Comparison of ENCODE assay signal across 16 cellular contexts in genomic region chr19:2381151-2381822, GRCh38. TPM values are rescaled to one million over a fixed set of nuclear protein-coding genes. Genes with fewer than 3 reads are reported as not detected.
DNase-seq lines count a peak whose midpoint lies in the region; ATAC-seq and TF ChIP-seq lines count a peak whose summit lies in the region.
"Had no signal": no experiment of that assay in that cellular context is flagged by ENCODE, and none has a peak within 500 bp of the region (broad histone marks: within the 10 kb centered on the region; RNA-seq: fewer than 3 reads in every experiment).

No MANE protein-coding gene starts in this region.

- H3K27me3 ChIP-seq in osteoblast (ENCODE audit: insufficient read depth, low read length), result no peaks in the 10 kb centered on the region
- H3K27me3 ChIP-seq: upper lobe of left lung had no signal

- H3K4me1 ChIP-seq in HEK293 (ENCODE audit: control insufficient read depth, insufficient read depth, low read length) (no peaks in the 10 kb centered on the region), osteoblast (ENCODE audit: insufficient read depth, low read length) (peaks cover 9% of the 10 kb centered on the region)

- H3K27ac ChIP-seq in HEK293 (ENCODE audit: extremely low read depth, low read depth, low read length) (no peak overlapping the region), osteoblast (ENCODE audit: low read depth, low read length) (no peak overlapping the region)
- H3K27ac ChIP-seq: upper lobe of left lung had no signal

- H3K9me3 Mint-ChIP-seq in glutamatergic neuron (ENCODE audit: unreplicated experiment), result peaks cover 7% of the 10 kb centered on the region

- H3K27ac Mint-ChIP-seq in glutamatergic neuron (ENCODE audit: unreplicated experiment), result no peak overlapping the region
- H3K27ac Mint-ChIP-seq: WTC11 had no signal

- peak; percentile 43 for DNase-seq in astrocyte of the hippocampus (ENCODE audit: low read depth, low spot score)
- DNase-seq in glutamatergic neuron, result peak; percentile 36
- peak; percentile 79 for DNase-seq in osteoblast (ENCODE audit: insufficient read length, low spot score, missing footprints)
- no peak for DNase-seq in activated effector memory CD4-positive, alpha-beta T cell treated with anti-CD3 and anti-CD28 coated beads, Interleukin-2, amount 50 U/mL, for 16 hours
- no peak for DNase-seq in DMS153 treated with DMSO at 0.1 percent for 48 hours (lab: John Stamatoyannopoulos, UW; ENCODE audit: unreplicated experiment)
- DNase-seq: cerebellar nuclear complex; DMS53; erythroblast; NCI-H2171 treated with DMSO at 0.1 percent for 48 hours; stimulated activated CD4-positive, alpha-beta T cell treated with anti-CD3 and anti-CD28 coated beads, Interleukin-2, amount 100 ng/mL, for 48 hours; upper lobe of left lung had no signal

- TF ChIP-seq CTCF in HEK293 (tag by site-specific recombination; IDR thresholded peaks at IDR 0.05) (no peak), glutamatergic neuron (IDR thresholded peaks at IDR 0.05; ENCODE audit: partially characterized antibody, unreplicated experiment) (no peak), osteoblast (IDR thresholded peaks at IDR 0.05; ENCODE audit: extremely low read depth, low read depth, low read length) (no peak)

- peaks cover 6% of the 10 kb centered on the region for H3K27me3 Mint-ChIP-seq in glutamatergic neuron (ENCODE audit: unreplicated experiment)

- POLR2A ChIA-PET in HEK293 (lab: Yijun Ruan, JAX), result no interaction called here

- no peaks in the 10 kb centered on the region for H3K79me2 ChIP-seq in osteoblast (ENCODE audit: insufficient read depth, low read length)

- ATAC-seq in GM18867 (IDR thresholded peaks at IDR 0.05; ENCODE audit: unreplicated experiment), result no peak
- no peak for ATAC-seq in HG02870 (IDR thresholded peaks at IDR 0.05; ENCODE audit: unreplicated experiment)
- ATAC-seq: WTC11 had no signal

- CTCF ChIA-PET in HEK293 (lab: Yijun Ruan, JAX), result no interaction called here

- H3K36me3 Mint-ChIP-seq in glutamatergic neuron (ENCODE audit: unreplicated experiment), result no peaks in the 10 kb centered on the region

- H3K4me3 ChIP-seq in HEK293 (ENCODE audit: low read depth, low read length) (no peak overlapping the region), osteoblast (ENCODE audit: insufficient read depth, low read length) (no peak overlapping the region)
- H3K4me3 ChIP-seq: upper lobe of left lung had no signal

- H3K4me1 Mint-ChIP-seq in glutamatergic neuron (ENCODE audit: low read depth, unreplicated experiment), result peaks cover 2% of the 10 kb centered on the region

- H3K4me2 ChIP-seq in osteoblast (ENCODE audit: insufficient read depth, low read length), result no peak overlapping the region

- H2AFZ ChIP-seq in osteoblast (ENCODE audit: low read length), result no peak overlapping the region

- no peaks in the 10 kb centered on the region for H3K9me3 ChIP-seq in HEK293 (ENCODE audit: control insufficient read depth, insufficient read depth, low read depth, low read length)
- peaks cover 4% of the 10 kb centered on the region for H3K9me3 ChIP-seq in osteoblast (ENCODE audit: low read depth, low read length)

- H3K4me3 Mint-ChIP-seq in glutamatergic neuron (ENCODE audit: unreplicated experiment), result no peak overlapping the region
- H3K4me3 Mint-ChIP-seq: WTC11 had no signal

- H3K36me3 ChIP-seq in HEK293 (ENCODE audit: control insufficient read depth in 2 of 2, insufficient read depth in 1 of 2, low read length in 2 of 2), result no peaks in the 10 kb centered on the region
- H3K36me3 ChIP-seq in osteoblast (ENCODE audit: insufficient read depth, low read length), result no peaks in the 10 kb centered on the region
- H3K36me3 ChIP-seq: upper lobe of left lung had no signal

- H4K20me1 ChIP-seq in osteoblast (ENCODE audit: insufficient read depth, low read length), result no peaks in the 10 kb centered on the region

TF ChIP-seq in HEK293, 187 proteins besides CTCF, POLR2A, EP300 and RAD21:
- TF ChIP-seq, protein P1, sequence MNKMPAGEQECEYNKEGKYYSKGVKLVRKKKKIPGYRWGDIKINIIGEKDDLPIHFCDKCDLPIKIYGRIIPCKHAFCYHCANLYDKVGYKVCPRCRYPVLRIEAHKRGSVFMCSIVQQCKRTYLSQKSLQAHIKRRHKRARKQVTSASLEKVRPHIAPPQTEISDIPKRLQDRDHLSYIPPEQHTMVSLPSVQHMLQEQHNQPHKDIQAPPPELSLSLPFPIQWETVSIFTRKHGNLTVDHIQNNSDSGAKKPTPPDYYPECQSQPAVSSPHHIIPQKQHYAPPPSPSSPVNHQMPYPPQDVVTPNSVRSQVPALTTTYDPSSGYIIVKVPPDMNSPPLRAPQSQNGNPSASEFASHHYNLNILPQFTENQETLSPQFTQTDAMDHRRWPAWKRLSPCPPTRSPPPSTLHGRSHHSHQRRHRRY (tag by site-specific recombination; IDR thresholded peaks at IDR 0.05), result no peak
- TF ChIP-seq, protein P2, sequence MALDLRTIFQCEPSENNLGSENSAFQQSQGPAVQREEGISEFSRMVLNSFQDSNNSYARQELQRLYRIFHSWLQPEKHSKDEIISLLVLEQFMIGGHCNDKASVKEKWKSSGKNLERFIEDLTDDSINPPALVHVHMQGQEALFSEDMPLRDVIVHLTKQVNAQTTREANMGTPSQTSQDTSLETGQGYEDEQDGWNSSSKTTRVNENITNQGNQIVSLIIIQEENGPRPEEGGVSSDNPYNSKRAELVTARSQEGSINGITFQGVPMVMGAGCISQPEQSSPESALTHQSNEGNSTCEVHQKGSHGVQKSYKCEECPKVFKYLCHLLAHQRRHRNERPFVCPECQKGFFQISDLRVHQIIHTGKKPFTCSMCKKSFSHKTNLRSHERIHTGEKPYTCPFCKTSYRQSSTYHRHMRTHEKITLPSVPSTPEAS (tag by site-specific recombination; IDR thresholded peaks at IDR 0.05), result peak; percentile 48

RNA-seq across cellular contexts. Expression of gene TMPRSS9, which starts 21.2 kb away (rescaled TPM):
- total RNA-seq in glutamatergic neuron (ENCODE audit: unreplicated experiment) (0.29 TPM), osteoblast (0.29 and 1.1 TPM in 2 replicates)
- total RNA-seq: pulmonary artery endothelial cell had no signal

RNA-seq across cellular contexts. Expression of gene TIMM13, which starts 46.1 kb away (rescaled TPM):
- total RNA-seq in glutamatergic neuron (ENCODE audit: unreplicated experiment) (91.5 TPM), osteoblast (27.7 and 27.9 TPM in 2 replicates)

RNA-seq across cellular contexts. Expression of gene SPPL2B, which starts 52.8 kb away (rescaled TPM):
- 166 TPM for total RNA-seq in glutamatergic neuron (ENCODE audit: unreplicated experiment)
- 32.6 and 34.5 TPM in 2 replicates for total RNA-seq in osteoblast

RNA-seq across cellular contexts. Expression of gene LSM7, which starts 52.9 kb away (rescaled TPM):
- total RNA-seq in glutamatergic neuron (ENCODE audit: unreplicated experiment) (105 TPM), osteoblast (46.9 and 57.9 TPM in 2 replicates)

Comparison
In these comparisons a context has a peak if more than half of its experiments do, and no peak if none do; other contexts are left out.
1. DNase-seq: peak in astrocyte of the hippocampus (single experiment), glutamatergic neuron (single experiment) and osteoblast (single experiment); none in activated effector memory CD4-positive, alpha-beta T cell treated with anti-CD3 and anti-CD28 coated beads, Interleukin-2, amount 50 U/mL, for 16 hours (single experiment) and DMS153 treated with DMSO at 0.1 percent for 48 hours (single experiment).